Comparison of ENCODE assay signal across 12 cellular contexts in the genomic region with DNA sequence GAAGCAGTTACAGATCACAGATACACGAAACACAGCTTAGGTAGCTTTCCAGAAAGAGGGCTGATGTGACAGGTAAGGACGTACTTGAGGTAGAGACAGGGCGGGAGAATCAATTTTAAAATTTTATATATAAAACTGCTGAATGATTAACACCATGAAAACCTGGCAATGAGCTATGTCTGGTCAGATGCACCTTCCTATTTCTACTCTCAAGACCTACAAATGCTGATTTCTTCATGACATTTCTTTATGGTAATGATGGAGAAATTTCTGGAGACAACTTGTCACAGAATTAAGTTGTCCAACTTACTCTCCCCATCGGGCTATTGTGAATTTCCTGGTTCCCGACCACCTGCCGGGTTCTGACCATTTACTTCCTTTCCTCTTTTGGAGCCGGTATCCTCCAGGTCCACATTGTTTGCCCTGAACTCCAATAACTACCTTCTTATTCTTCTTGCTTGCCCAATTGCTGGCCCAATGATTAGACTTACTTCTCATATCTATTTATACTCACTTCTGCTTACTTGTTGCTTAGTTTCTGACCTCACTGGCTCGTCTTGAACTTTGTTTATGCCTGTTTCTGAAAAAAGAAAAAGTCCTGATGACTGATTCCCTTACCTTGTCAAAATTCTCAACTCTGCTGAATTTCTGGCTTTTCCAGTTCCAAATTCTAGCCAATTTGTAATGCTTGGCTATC. TPM values are rescaled to one million over a fixed set of nuclear protein-coding genes. Genes with fewer than 3 reads are reported as not detected.
A peak's percentile ranks its signal among the peaks of the same experiment; 100 is the strongest.
DNase-seq lines count a peak whose midpoint lies in the region; ATAC-seq and TF ChIP-seq lines count a peak whose summit lies in the region.
"Had no signal": no experiment of that assay in that cellular context is flagged by ENCODE, and none has a peak within 500 bp of the region (broad histone marks: within the 10 kb centered on the region; RNA-seq: fewer than 3 reads in every experiment).

No MANE protein-coding gene starts in this region.

- H2AFZ ChIP-seq in OCI-LY3 (ENCODE audit: low read depth, low read length) (peak overlapping the region; percentile 72), mesenchymal stem cell (ENCODE audit: low read depth, low read length) (no peak overlapping the region)
- H2AFZ ChIP-seq: GM23338 had no signal

- H3K4me3 ChIP-seq in OCI-LY3 (ENCODE audit: low read length): peak overlapping the region; percentile 51
- no peak overlapping the region for H3K4me3 ChIP-seq in mesenchymal stem cell (ENCODE audit: insufficient read depth in 1 of 2, low read depth in 1 of 2, low read length in 2 of 2)
- no peak overlapping the region for H3K4me3 ChIP-seq in SJCRH30
- H3K4me3 ChIP-seq in Peyer's patch: no peak overlapping the region
- H3K4me3 ChIP-seq: GM23338 had no signal

- H3K9me3 ChIP-seq in OCI-LY3 (ENCODE audit: insufficient read depth, low read length) (peaks cover 6% of the 10 kb centered on the region; the same call in 1 of the 2 replicates), mesenchymal stem cell (ENCODE audit: control insufficient read depth, low read length) (peaks cover 8% of the 10 kb centered on the region), SJCRH30 (replicated peaks) (no peaks in the 10 kb centered on the region), Peyer's patch (no peaks in the 10 kb centered on the region)

- no peak for TF ChIP-seq CTCF in OCI-LY3 (IDR thresholded peaks at IDR 0.05; ENCODE audit: low read depth, low read length)
- TF ChIP-seq CTCF in Peyer's patch (IDR thresholded peaks at IDR 0.05): no peak

- TF ChIP-seq POLR2A in Peyer's patch (IDR thresholded peaks at IDR 0.05): no peak

- H3K27ac ChIP-seq in OCI-LY3 (ENCODE audit: low read length): peak overlapping the region; percentile 23
- no peak overlapping the region for H3K27ac ChIP-seq in mesenchymal stem cell (ENCODE audit: low read length, poor library complexity, severe bottlenecking)
- no peak overlapping the region for H3K27ac ChIP-seq in SJCRH30
- H3K27ac ChIP-seq in Peyer's patch: peak overlapping the region in 1 of 4 donors; percentile 32

- H4K20me1 ChIP-seq in OCI-LY3 (ENCODE audit: insufficient read depth, low read length): no peaks in the 10 kb centered on the region

- H2BK120ac ChIP-seq in mesenchymal stem cell (ENCODE audit: low read depth, low read length): no peak overlapping the region

- no peak overlapping the region for H2BK12ac ChIP-seq in mesenchymal stem cell (ENCODE audit: low read length in 2 of 2)

- H3K36me3 ChIP-seq in OCI-LY3 (replicated peaks; ENCODE audit: low read depth, low read length): peaks cover 4% of the 10 kb centered on the region
- H3K36me3 ChIP-seq in mesenchymal stem cell (ENCODE audit: control insufficient read depth in 1 of 2, insufficient read depth in 2 of 2, low read depth in 1 of 2, low read length in 2 of 2): no peaks in the 10 kb centered on the region
- no peaks in the 10 kb centered on the region for H3K36me3 ChIP-seq in SJCRH30
- no peaks in the 10 kb centered on the region for H3K36me3 ChIP-seq in Peyer's patch

- no peak overlapping the region for H3K14ac ChIP-seq in mesenchymal stem cell (ENCODE audit: low read length in 2 of 2)

- H2BK15ac ChIP-seq in mesenchymal stem cell (ENCODE audit: low read depth, poor library complexity, severe bottlenecking): no peak overlapping the region

- peak; percentile 82 for DNase-seq in CD1c-positive myeloid dendritic cell (ENCODE audit: extremely low spot score)
- DNase-seq in activated CD4-positive, alpha-beta T cell treated with anti-CD3 and anti-CD28 coated beads for 4 hours: no peak
- no peak for DNase-seq in mesenchymal stem cell
- DNase-seq in SJCRH30: no peak
- no peak for DNase-seq in Peyer's patch
- DNase-seq: foreskin fibroblast; naive thymus-derived CD8-positive, alpha-beta T cell; NCI-H2081 treated with DMSO at 0.1 percent for 48 hours had no signal

- H4K91ac ChIP-seq in mesenchymal stem cell (ENCODE audit: low read length): no peak overlapping the region

- 90% methylated on average over 7 of the region's 8 CpGs for WGBS in mesenchymal stem cell

- H3K23ac ChIP-seq in mesenchymal stem cell (ENCODE audit: low read length in 2 of 2): no peak overlapping the region

- no peak overlapping the region for H3K4ac ChIP-seq in mesenchymal stem cell (ENCODE audit: low read depth in 1 of 2, low read length in 2 of 2)

- H3K9ac ChIP-seq in OCI-LY3 (ENCODE audit: low read length): 0 out of 2 replicates have a peak overlapping the region, but pooled peaks have one; percentile 12
- no peak overlapping the region for H3K9ac ChIP-seq in mesenchymal stem cell (ENCODE audit: low read length)

- H3K4me1 ChIP-seq in OCI-LY3 (ENCODE audit: low read length) (peaks cover 16% of the 10 kb centered on the region), mesenchymal stem cell (ENCODE audit: control insufficient read depth, insufficient read depth, low read depth, low read length) (no peaks in the 10 kb centered on the region), SJCRH30 (no peaks in the 10 kb centered on the region), Peyer's patch (no peaks in the 10 kb centered on the region)

- no peaks in the 10 kb centered on the region for H3K79me2 ChIP-seq in OCI-LY3 (ENCODE audit: low read length)

- H3K18ac ChIP-seq in mesenchymal stem cell (ENCODE audit: low read depth in 1 of 2, low read length in 2 of 2): no peak overlapping the region

- H3K4me2 ChIP-seq in OCI-LY3 (ENCODE audit: low read length) (peak overlapping the region; percentile 76), mesenchymal stem cell (ENCODE audit: low read length, poor library complexity, severe bottlenecking) (no peak overlapping the region)
- H3K4me2 ChIP-seq: GM23338 had no signal

- ATAC-seq in GM19438 (IDR thresholded peaks at IDR 0.05; ENCODE audit: low read depth, unreplicated experiment) (peak; percentile 90), HG03045 (IDR thresholded peaks at IDR 0.05; ENCODE audit: unreplicated experiment) (peak; percentile 96)
- ATAC-seq: GM23338; naive thymus-derived CD8-positive, alpha-beta T cell had no signal

- no peaks in the 10 kb centered on the region for H3K79me1 ChIP-seq in mesenchymal stem cell (replicated peaks; ENCODE audit: low read length, poor library complexity, severe bottlenecking)

- no peaks in the 10 kb centered on the region for H3K27me3 ChIP-seq in OCI-LY3 (ENCODE audit: low read depth, low read length)
- no peaks in the 10 kb centered on the region for H3K27me3 ChIP-seq in mesenchymal stem cell (ENCODE audit: control insufficient read depth in 1 of 2, insufficient read depth in 1 of 2, low read length in 2 of 2)
- H3K27me3 ChIP-seq in SJCRH30: no peaks in the 10 kb centered on the region
- no peaks in the 10 kb centered on the region for H3K27me3 ChIP-seq in Peyer's patch

- H2BK5ac ChIP-seq in mesenchymal stem cell (ENCODE audit: low read depth, low read length, poor library complexity, severe bottlenecking): no peak overlapping the region

- H4K8ac ChIP-seq in mesenchymal stem cell (ENCODE audit: low read length): no peak overlapping the region

- H2AK5ac ChIP-seq in mesenchymal stem cell (ENCODE audit: low read length, severe bottlenecking): no peak overlapping the region

RNA-seq across cellular contexts. Expression of gene ATP2B1, which starts 12.8 kb away (rescaled TPM):
- 39.7 TPM for polyA plus RNA-seq in mesenchymal stem cell (2013, experiment 1 of 2)
- polyA plus RNA-seq in mesenchymal stem cell (2013, experiment 2 of 2): 42.6 TPM
- 160 and 181 TPM in 2 replicates for total RNA-seq in SJCRH30 (2014; rRNA removed; shearing (Covaris generic))
- 100 to 1,000 TPM in 1 of 4 donors, 10 to 100 TPM in 3; 79.2 to 117 (median 85.7) TPM for total RNA-seq in Peyer's patch
